Comparison of ENCODE assay signal across 12 cellular contexts in the genomic region with DNA sequence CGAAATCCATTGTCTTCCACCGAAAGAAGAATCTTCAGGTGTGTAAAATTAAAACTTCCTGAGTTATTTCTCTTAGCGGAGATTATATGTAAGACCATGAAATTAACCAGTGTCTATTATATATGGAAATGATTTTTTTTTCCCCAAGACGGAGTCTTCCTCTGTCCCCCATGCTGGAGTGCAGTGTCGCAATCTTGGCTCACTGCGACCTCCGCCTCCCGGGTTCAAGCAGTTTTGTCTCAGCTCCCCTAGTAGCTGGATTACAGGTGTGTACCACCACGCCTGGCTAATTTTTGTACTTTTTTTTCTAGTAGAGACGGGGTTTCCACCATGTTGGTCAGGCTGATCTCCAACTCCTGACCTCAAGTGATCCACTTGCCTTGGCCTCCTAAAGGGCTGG. TPM values are rescaled to one million over a fixed set of nuclear protein-coding genes. Genes with fewer than 3 reads are reported as not detected.
A peak's percentile ranks its signal among the peaks of the same experiment; 100 is the strongest.
DNase-seq lines count a peak whose midpoint lies in the region; ATAC-seq and TF ChIP-seq lines count a peak whose summit lies in the region.
"Had no signal": no experiment of that assay in that cellular context is flagged by ENCODE, and none has a peak within 500 bp of the region (broad histone marks: within the 10 kb centered on the region; RNA-seq: fewer than 3 reads in every experiment).

No MANE protein-coding gene starts in this region.

- TF ChIP-seq CTCF in progenitor cell of endocrine pancreas (IDR thresholded peaks at IDR 0.05; ENCODE audit: unreplicated experiment) = no peak

- no peak for ATAC-seq in activated T-cell treated with anti-CD3 and anti-CD28 coated beads, Interleukin-2, amount 50 U/mL, for 4 hours
- no peak for ATAC-seq in activated naive CD8-positive, alpha-beta T cell treated with anti-CD3 and anti-CD28 coated beads, Interleukin-2, amount 10 ng/mL, durations not matched to agents 7 days and 5 days (ENCODE audit: low read depth)
- no peak for ATAC-seq in Right ventricle myocardium inferior
- ATAC-seq: body of pancreas had no signal

- no peaks in the 10 kb centered on the region for H3K27me3 ChIP-seq in MG63
- H3K27me3 ChIP-seq: body of pancreas had no signal

- peaks cover 49% of the 10 kb centered on the region for H3K36me3 Mint-ChIP-seq in activated T-cell treated with anti-CD3 and anti-CD28 coated beads, Interleukin-2, amount 50 U/mL, for 4 hours (ENCODE audit: insufficient read depth)
- peaks cover 43% of the 10 kb centered on the region for H3K36me3 Mint-ChIP-seq in activated naive CD8-positive, alpha-beta T cell treated with anti-CD3 and anti-CD28 coated beads, Interleukin-2, amount 10 ng/mL, durations not matched to agents 7 days and 5 days
- peaks cover 39% of the 10 kb centered on the region for H3K36me3 Mint-ChIP-seq in progenitor cell of endocrine pancreas (ENCODE audit: insufficient read depth)

- H3K9me3 Mint-ChIP-seq in activated T-cell treated with anti-CD3 and anti-CD28 coated beads, Interleukin-2, amount 50 U/mL, for 4 hours = no peaks in the 10 kb centered on the region
- no peaks in the 10 kb centered on the region for H3K9me3 Mint-ChIP-seq in activated naive CD8-positive, alpha-beta T cell treated with anti-CD3 and anti-CD28 coated beads, Interleukin-2, amount 10 ng/mL, durations not matched to agents 7 days and 5 days
- H3K9me3 Mint-ChIP-seq in progenitor cell of endocrine pancreas (ENCODE audit: low read depth) = no peaks in the 10 kb centered on the region

- peaks cover 65% of the 10 kb centered on the region for H3K4me1 Mint-ChIP-seq in activated T-cell treated with anti-CD3 and anti-CD28 coated beads, Interleukin-2, amount 50 U/mL, for 4 hours (ENCODE audit: low read depth)
- H3K4me1 Mint-ChIP-seq in activated naive CD8-positive, alpha-beta T cell treated with anti-CD3 and anti-CD28 coated beads, Interleukin-2, amount 10 ng/mL, durations not matched to agents 7 days and 5 days = peaks cover 57% of the 10 kb centered on the region
- peaks cover 50% of the 10 kb centered on the region for H3K4me1 Mint-ChIP-seq in progenitor cell of endocrine pancreas (ENCODE audit: low read depth)

- H3K27me3 Mint-ChIP-seq in activated T-cell treated with anti-CD3 and anti-CD28 coated beads, Interleukin-2, amount 50 U/mL, for 4 hours (ENCODE audit: low read depth) = no peaks in the 10 kb centered on the region
- H3K27me3 Mint-ChIP-seq in activated naive CD8-positive, alpha-beta T cell treated with anti-CD3 and anti-CD28 coated beads, Interleukin-2, amount 10 ng/mL, durations not matched to agents 7 days and 5 days = no peaks in the 10 kb centered on the region
- H3K27me3 Mint-ChIP-seq in progenitor cell of endocrine pancreas = peaks cover 8% of the 10 kb centered on the region

- peak overlapping the region; percentile 79 for H3K4me3 ChIP-seq in MG63
- H3K4me3 ChIP-seq: body of pancreas had no signal

- DNase-seq in activated T-cell treated with anti-CD3 and anti-CD28 coated beads, Interleukin-2, amount 50 U/mL, for 4 hours = no peak
- DNase-seq in activated T-cell treated with anti-CD3 and anti-CD28 coated beads for 4 hours = no peak
- no peak for DNase-seq in MG63
- DNase-seq in activated naive CD8-positive, alpha-beta T cell treated with anti-CD3 and anti-CD28 coated beads, Interleukin-2, amount 10 ng/mL, durations not matched to agents 7 days and 5 days = no peak
- DNase-seq in progenitor cell of endocrine pancreas (ENCODE audit: low spot score, unreplicated experiment) = no peak
- no peak for DNase-seq in DMS153 treated with DMSO at 0.1 percent for 48 hours (lab: John Stamatoyannopoulos, UW; ENCODE audit: unreplicated experiment)
- DNase-seq in substantia nigra (lab: John Stamatoyannopoulos, UW) = no peak
- DNase-seq in Right ventricle myocardium inferior (ENCODE audit: missing footprints) = no peak
- DNase-seq: body of pancreas; EL; NCI-H2171; stimulated activated CD4-positive, alpha-beta T cell treated with anti-CD3 and anti-CD28 coated beads, Interleukin-15, amount 100 ng/mL, for 24 hours had no signal

- H3K27ac ChIP-seq in substantia nigra (ENCODE audit: low read depth, low read length, poor library complexity, severe bottlenecking) = no peak overlapping the region
- H3K27ac ChIP-seq: body of pancreas had no signal

- no peak overlapping the region for H3K27ac Mint-ChIP-seq in activated naive CD8-positive, alpha-beta T cell treated with anti-CD3 and anti-CD28 coated beads, Interleukin-2, amount 10 ng/mL, durations not matched to agents 7 days and 5 days
- no peak overlapping the region for H3K27ac Mint-ChIP-seq in progenitor cell of endocrine pancreas

- H3K36me3 ChIP-seq in MG63 = peaks cover 56% of the 10 kb centered on the region

- POLR2A ChIA-PET in activated naive CD8-positive, alpha-beta T cell treated with anti-CD3 and anti-CD28 coated beads, Interleukin-2, amount 10 ng/mL, durations not matched to agents 7 days and 5 days (lab: Charles Lee) = interaction anchor here (0.9 kb wide), 1 partner anchor 344 kb away, joined by 3 read pairs; no protein-coding TSS in a partner anchor

- H3K4me3 Mint-ChIP-seq in activated T-cell treated with anti-CD3 and anti-CD28 coated beads, Interleukin-2, amount 50 U/mL, for 4 hours = peak overlapping the region; percentile 94
- H3K4me3 Mint-ChIP-seq in activated naive CD8-positive, alpha-beta T cell treated with anti-CD3 and anti-CD28 coated beads, Interleukin-2, amount 10 ng/mL, durations not matched to agents 7 days and 5 days = peak overlapping the region; percentile 97
- H3K4me3 Mint-ChIP-seq in progenitor cell of endocrine pancreas (ENCODE audit: low read depth) = peak overlapping the region; percentile 64

- intact Hi-C loops in Right ventricle myocardium inferior (cut with DNase I) = no loop called here

- H3K9me3 ChIP-seq in MG63 = no peaks in the 10 kb centered on the region
- H3K9me3 ChIP-seq: body of pancreas had no signal

RNA-seq across cellular contexts. Expression of gene RAN, which starts 2.8 kb away (rescaled TPM):
- 1,000 to 10,000 TPM; 2,485 to 2,586 (median 2,511) TPM for total RNA-seq in activated T-cell treated with anti-CD3 and anti-CD28 coated beads, Interleukin-2, amount 50 U/mL, for 4 hours
- total RNA-seq in MG63 (2014; rRNA removed; shearing (Covaris generic); ENCODE audit: low replicate concordance) = 1,095 and 1,946 TPM in 2 replicates
- 100 to 1,000 TPM; 798 to 821 TPM for total RNA-seq in activated naive CD8-positive, alpha-beta T cell treated with anti-CD3 and anti-CD28 coated beads, Interleukin-2, amount 10 ng/mL, durations not matched to agents 7 days and 5 days
- 803 and 832 TPM in 2 replicates for total RNA-seq in progenitor cell of endocrine pancreas
- 253 TPM for total RNA-seq in Right ventricle myocardium inferior

RNA-seq across cellular contexts. Expression of gene STX2, which starts 35.6 kb away (rescaled TPM):
- 10 to 100 TPM; 12.2 to 13.4 (median 12.7) TPM for total RNA-seq in activated T-cell treated with anti-CD3 and anti-CD28 coated beads, Interleukin-2, amount 50 U/mL, for 4 hours
- total RNA-seq in MG63 (2014; rRNA removed; shearing (Covaris generic); ENCODE audit: low replicate concordance) = 23.6 and 30.2 TPM in 2 replicates
- total RNA-seq in activated naive CD8-positive, alpha-beta T cell treated with anti-CD3 and anti-CD28 coated beads, Interleukin-2, amount 10 ng/mL, durations not matched to agents 7 days and 5 days = 10 to 100 TPM; 20.7 to 22.5 TPM
- 20.5 and 22.4 TPM in 2 replicates for total RNA-seq in progenitor cell of endocrine pancreas
- 15.9 TPM for total RNA-seq in Right ventricle myocardium inferior
